In genomic region chrX:115625577-115626301, GRCh38 we compare ENCODE assay signal across 12 cellular contexts.
A peak's percentile ranks its signal among the peaks of the same experiment; 100 is the strongest.
DNase-seq lines count a peak whose midpoint lies in the region; ATAC-seq, FAIRE-seq and TF ChIP-seq lines count a peak whose summit lies in the region.
"Had no signal": no experiment of that assay in that cellular context is flagged by ENCODE, and none has a peak within 500 bp of the region (broad histone marks: within the 10 kb centered on the region; RNA-seq: fewer than 3 reads in every experiment).

No MANE protein-coding gene starts in this region.

- H3K4me1 ChIP-seq in heart left ventricle (peaks cover 0 to 56% (median 8%) of the 10 kb centered on the region in 12 donors), pancreas (no peaks in the 10 kb centered on the region)

- H3K36me3 ChIP-seq in brain microvascular endothelial cell (replicated peaks): peaks cover 14% of the 10 kb centered on the region
- peaks cover 0 to 53% (median 3%) of the 10 kb centered on the region in 9 donors for H3K36me3 ChIP-seq in heart left ventricle
- H3K36me3 ChIP-seq in pancreas: no peaks in the 10 kb centered on the region

- intact Hi-C loops in heart left ventricle (cut with DNase I) (loop anchor here in 4 of 10 donors (5.0 to 10.0 kb wide), 2 partner anchors 61 to 63 kb away; partner anchors contain the start of gene PLS3 (in 4 of the 4)), pancreas (cut with DNase I) (no loop called here)

- in situ Hi-C loops in brain microvascular endothelial cell (cut with HindIII; ENCODE audit: low pct_ligation_motif_present, low sequenced_read_pairs): no loop called here

- H3K9me3 ChIP-seq in heart left ventricle (no peaks in the 10 kb centered on the region), pancreas (no peaks in the 10 kb centered on the region)

- H3K4me3 ChIP-seq in AG09309 (ENCODE audit: control insufficient read depth, low read depth, low read length) (no peak overlapping the region), brain microvascular endothelial cell (ENCODE audit: low read depth, low read length) (no peak overlapping the region), heart left ventricle (peak overlapping the region in 1 of 12 donors; percentile 7), pancreas (no peak overlapping the region)

- 35 to 55% (median 44%) methylated on average over 6 of the region's 6 CpGs for WGBS in heart left ventricle, 4 donors
- 50 to 61% methylated on average over 6 of the region's 6 CpGs for WGBS in pancreas, 2 donors

- peak overlapping the region; percentile 70 for H3K27ac ChIP-seq in brain microvascular endothelial cell
- peak overlapping the region in 11 of 12 donors; percentile 23 to 73 (median 43) for H3K27ac ChIP-seq in heart left ventricle
- no peak overlapping the region for H3K27ac ChIP-seq in pancreas

- no peaks in the 10 kb centered on the region for H3K27me3 ChIP-seq in brain microvascular endothelial cell (replicated peaks)
- peaks cover 0 to 38% (median 0%) of the 10 kb centered on the region in 9 donors for H3K27me3 ChIP-seq in heart left ventricle
- peaks cover 0 to 7% (median 0%) of the 10 kb centered on the region in 4 donors for H3K27me3 ChIP-seq in pancreas

- TF ChIP-seq POLR2A in heart left ventricle (IDR thresholded peaks at IDR 0.05): no peak

- ATAC-seq in heart left ventricle: peak in 2 of 4 donors; percentile 44 to 46
- peak in 2 of 4 donors; percentile 22 to 46 for ATAC-seq in pancreas
- no peak for ATAC-seq in HG03135 (IDR thresholded peaks at IDR 0.05; ENCODE audit: unreplicated experiment)
- no peak for ATAC-seq in GM19463 (IDR thresholded peaks at IDR 0.05; ENCODE audit: unreplicated experiment)
- ATAC-seq: stimulated activated memory B cell treated with anti-CD40 and anti-IgM and Interleukin-4, amounts not matched to agents 10 μg/mL and 1 μg/mL and 100 μg/mL, for 72 hours had no signal

- TF ChIP-seq CTCF in AG09309 (IDR thresholded peaks at IDR 0.05; ENCODE audit: control insufficient read depth, insufficient read depth, low read depth, low read length, missing control alignments) (no peak), brain microvascular endothelial cell (IDR thresholded peaks at IDR 0.05; ENCODE audit: low read depth, low read length, missing control alignments) (no peak), heart left ventricle (IDR thresholded peaks at IDR 0.05) (no peak), pancreas (IDR thresholded peaks at IDR 0.05) (no peak)

- DNase-seq in AG09309 (ENCODE audit: low read depth): peak; percentile 10
- DNase-seq in brain microvascular endothelial cell: no peak
- no peak for DNase-seq in heart left ventricle
- DNase-seq in pancreas: no peak
- DNase-seq in SIG-M5 (lab: John Stamatoyannopoulos, UW): no peak
- DNase-seq in GF-D8 (lab: John Stamatoyannopoulos, UW): no peak
- DNase-seq: activated CD4-positive, alpha-beta T cell treated with anti-CD3 and anti-CD28 coated beads, Interleukin-2, amount 50 U/mL, for 4 hours; activated naive CD8-positive, alpha-beta T cell treated with anti-CD3 and anti-CD28 coated beads, Interleukin-2, amount 10 ng/mL, durations not matched to agents 7 days and 5 days; NCI-H524 had no signal

- peak; percentile 87 for FAIRE-seq in pancreas (lab: Jason Lieb, UNC)

Comparison
In these comparisons a context has a peak if more than half of its experiments do, and no peak if none do; other contexts are left out.
1. H3K27ac ChIP-seq: peak in brain microvascular endothelial cell (single experiment) and heart left ventricle (11 of 12); none in pancreas (0 of 4).